8 cellular contexts compared by ENCODE assay signal in the genomic region with DNA sequence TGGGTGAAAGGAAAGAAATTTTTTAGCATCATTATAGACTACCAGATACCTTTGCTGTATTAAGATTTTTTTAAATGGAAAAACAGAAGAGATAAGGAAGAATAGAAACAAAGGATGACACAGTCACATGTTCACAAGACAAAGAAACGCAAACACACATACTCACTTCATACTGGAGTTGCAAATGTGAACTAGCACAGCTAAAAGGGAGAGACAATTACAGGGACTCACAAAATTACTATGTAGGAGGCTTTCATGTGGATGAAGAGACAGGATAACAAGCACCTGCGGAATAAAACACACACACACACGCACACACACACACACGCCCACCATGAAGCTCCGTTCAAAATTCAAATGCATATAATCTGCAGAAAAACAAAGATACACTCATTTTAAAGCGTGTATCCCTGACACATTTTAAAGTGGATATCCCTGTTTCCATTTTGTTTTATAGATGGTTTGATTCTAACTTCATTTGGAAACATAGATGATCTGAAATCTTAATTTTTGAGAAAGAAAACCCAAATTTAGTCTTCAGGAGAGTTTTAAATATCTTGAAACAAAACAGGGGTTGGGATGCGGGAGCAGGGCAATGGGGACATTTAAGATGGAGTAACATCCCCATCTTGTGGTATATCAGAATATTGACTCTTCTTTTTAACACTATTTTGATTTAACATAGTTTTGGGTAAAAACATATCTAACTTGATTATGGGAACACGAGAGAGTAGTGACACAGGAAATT. TPM values are rescaled to one million over a fixed set of nuclear protein-coding genes. Genes with fewer than 3 reads are reported as not detected.
DNase-seq lines count a peak whose midpoint lies in the region; ATAC-seq and TF ChIP-seq lines count a peak whose summit lies in the region.

No MANE protein-coding gene starts in this region.

- TF ChIP-seq EP300 in ovary (IDR thresholded peaks at IDR 0.05), result no peak

- H3K79me2 ChIP-seq in Loucy (ENCODE audit: insufficient read depth, low read length), result no peaks in the 10 kb centered on the region

- no peak for TF ChIP-seq POLR2A in ovary (IDR thresholded peaks at IDR 0.05)

- H3K4me3 ChIP-seq in Loucy (ENCODE audit: low read length, poor library complexity, severe bottlenecking) (no peak overlapping the region), ovary (no peak overlapping the region)

- DNase-seq in CD1c-positive myeloid dendritic cell (ENCODE audit: extremely low spot score), result peak; percentile 50
- DNase-seq in SW480 (ENCODE audit: low spot score), result peak; percentile 47
- peak; percentile 40 for DNase-seq in foreskin melanocyte
- DNase-seq in ovary, result no peak
- DNase-seq in GOT3 (lab: John Stamatoyannopoulos, UW), result no peak
- DNase-seq in mucosa of gallbladder (ENCODE audit: low spot score), result no peak

- peak; percentile 62 for ATAC-seq in GM18870 (IDR thresholded peaks at IDR 0.05; ENCODE audit: unreplicated experiment)

- H3K27me3 ChIP-seq in Loucy (ENCODE audit: insufficient read depth, low read length, poor library complexity, severe bottlenecking) (no peaks in the 10 kb centered on the region), ovary (no peaks in the 10 kb centered on the region)

- H3K9ac ChIP-seq in Loucy (ENCODE audit: low read depth, low read length, poor library complexity, severe bottlenecking), result no peak overlapping the region

- peak; percentile 74 for TF ChIP-seq CTCF in Loucy (conservative IDR thresholded peaks at IDR 0.05; ENCODE audit: low read length)
- TF ChIP-seq CTCF in ovary (IDR thresholded peaks at IDR 0.05), result peak in 2 of 3 donors; percentile 53 to 63

- no peak overlapping the region for H3K27ac ChIP-seq in ovary

- H4K20me1 ChIP-seq in Loucy (ENCODE audit: insufficient read depth, low read length, poor library complexity, severe bottlenecking), result no peaks in the 10 kb centered on the region

- no peak overlapping the region for H3K4me2 ChIP-seq in Loucy (ENCODE audit: low read depth, low read length, poor library complexity, severe bottlenecking)

- no peaks in the 10 kb centered on the region for H3F3A ChIP-seq in Loucy (ENCODE audit: low read depth)

- H3K9me3 ChIP-seq in Loucy (ENCODE audit: insufficient read depth, low read depth, low read length), result no peaks in the 10 kb centered on the region
- H3K9me3 ChIP-seq in ovary, result no peaks in the 10 kb centered on the region

- no peaks in the 10 kb centered on the region for H3K4me1 ChIP-seq in Loucy (ENCODE audit: insufficient read depth, low read length, poor library complexity, severe bottlenecking)
- H3K4me1 ChIP-seq in ovary (ENCODE audit: insufficient read depth), result no peaks in the 10 kb centered on the region

- H3K9me2 ChIP-seq in Loucy (replicated peaks; ENCODE audit: low read depth, low read length), result no peaks in the 10 kb centered on the region

- intact Hi-C loops in ovary (cut with DNase I), result no loop called here

- no peak overlapping the region for H2AFZ ChIP-seq in Loucy (ENCODE audit: low read length)

- 6 to 8% (median 8%) methylated on average over 8 of the region's 8 CpGs for WGBS in ovary, 3 donors

- no peaks in the 10 kb centered on the region for H3K36me3 ChIP-seq in Loucy (ENCODE audit: insufficient read depth, low read length)
- no peaks in the 10 kb centered on the region for H3K36me3 ChIP-seq in ovary

RNA-seq across cellular contexts. Expression of a gene that starts 36.7 kb away (rescaled TPM):
- total RNA-seq in ovary, result 10 to 100 TPM in 5 of 7 donors, 1 to 10 TPM in 2; 7.1 to 18.8 (median 11.7) TPM
- 10 to 100 TPM in 1 of 2 donors, 1 to 10 TPM in 1; 7.8 to 12.8 TPM for polyA plus RNA-seq in ovary
- total RNA-seq in mucosa of gallbladder, result 12.9 TPM

RNA-seq across cellular contexts. Expression of a gene that starts 36.8 kb away (rescaled TPM):
- 10 to 100 TPM; 14.8 to 31.8 (median 23.0) TPM for total RNA-seq in ovary
- 10 to 100 TPM; 16.2 to 26.0 TPM for polyA plus RNA-seq in ovary
- 19.6 TPM for total RNA-seq in mucosa of gallbladder

Comparison
In these comparisons a context has a peak if more than half of its experiments do, and no peak if none do; other contexts are left out.
1. DNase-seq: peak in CD1c-positive myeloid dendritic cell (single experiment), SW480 (single experiment) and foreskin melanocyte (single experiment); none in ovary (0 of 5), GOT3 (single experiment) and mucosa of gallbladder (single experiment).